ENCODE assay signal across 8 cellular contexts in genomic region chr19:11848200-11848593, GRCh38. TPM values are rescaled to one million over a fixed set of nuclear protein-coding genes. Genes with fewer than 3 reads are reported as not detected.
A peak's percentile ranks its signal among the peaks of the same experiment; 100 is the strongest.
DNase-seq lines count a peak whose midpoint lies in the region; ATAC-seq and TF ChIP-seq lines count a peak whose summit lies in the region.

No MANE protein-coding gene starts in this region.

- H3K79me2 ChIP-seq in fibroblast of lung (ENCODE audit: control insufficient read depth, insufficient read depth, low read length), result no peaks in the 10 kb centered on the region

- H3K9ac ChIP-seq in fibroblast of lung (ENCODE audit: insufficient read depth, low read length), result no peak overlapping the region
- H3K9ac ChIP-seq in skeletal muscle tissue (ENCODE audit: low read depth in 1 of 3, low read length in 3 of 3), result peak overlapping the region in 2 of 3 donors; percentile 38 to 62

- ATAC-seq in GM18498 (IDR thresholded peaks at IDR 0.05; ENCODE audit: unreplicated experiment) (peak; percentile 8), GM18858 (IDR thresholded peaks at IDR 0.05; ENCODE audit: unreplicated experiment) (no peak)

- TF ChIP-seq POLR2A in Peyer's patch (IDR thresholded peaks at IDR 0.05), result no peak

- TF ChIP-seq CTCF in Peyer's patch (IDR thresholded peaks at IDR 0.05) (no peak), fibroblast of lung (conservative IDR thresholded peaks at IDR 0.05 in 1 of 2, IDR thresholded peaks at IDR 0.05 in 1 of 2; ENCODE audit: low read depth in 1 of 2, low read length in 2 of 2) (no peak)

- H3K27me3 ChIP-seq in Peyer's patch (no peaks in the 10 kb centered on the region), fibroblast of lung (ENCODE audit: control insufficient read depth, insufficient read depth, low read length) (no peaks in the 10 kb centered on the region), skeletal muscle tissue (ENCODE audit: control insufficient read depth in 3 of 3, insufficient read depth in 3 of 3, low read length in 3 of 3) (peaks cover 0 to 5% (median 3%) of the 10 kb centered on the region in 3 donors)

- H3K27ac ChIP-seq in Peyer's patch (peak overlapping the region in 3 of 4 donors; percentile 45 to 85 (median 65)), fibroblast of lung (ENCODE audit: insufficient read depth, low read length) (no peak overlapping the region), skeletal muscle tissue (ENCODE audit: low read depth, low read length) (no peak overlapping the region)

- no peaks in the 10 kb centered on the region for H3K9me3 ChIP-seq in Peyer's patch
- no peaks in the 10 kb centered on the region for H3K9me3 ChIP-seq in fibroblast of lung (ENCODE audit: control insufficient read depth, insufficient read depth, low read depth, low read length)
- no peaks in the 10 kb centered on the region for H3K9me3 ChIP-seq in skeletal muscle tissue (ENCODE audit: control insufficient read depth in 3 of 3, low read length in 3 of 3)

- H3K4me2 ChIP-seq in fibroblast of lung (ENCODE audit: extremely low read depth, insufficient read depth, low read length), result peak overlapping the region; percentile 88

- no peak for DNase-seq in Peyer's patch
- no peak for DNase-seq in fibroblast of lung (ENCODE audit: low read depth in 2 of 2)
- no peak for DNase-seq in HuH-7.5 (ENCODE audit: low spot score)
- no peak for DNase-seq in germinal center (ENCODE audit: low spot score)
- no peak for DNase-seq in kidney tubule cell (ENCODE audit: low spot score)

- H3K36me3 ChIP-seq in Peyer's patch (no peaks in the 10 kb centered on the region), fibroblast of lung (ENCODE audit: control insufficient read depth, insufficient read depth, low read length) (no peaks in the 10 kb centered on the region), skeletal muscle tissue (ENCODE audit: control insufficient read depth in 3 of 3, insufficient read depth in 3 of 3, low read length in 3 of 3) (no peaks in the 10 kb centered on the region)

- peak overlapping the region; percentile 62 to 77 (median 72) for H3K4me3 ChIP-seq in Peyer's patch
- H3K4me3 ChIP-seq in fibroblast of lung (replicated peaks in 1 of 4; ENCODE audit: control extremely low read depth in 1 of 4, insufficient read depth in 1 of 4, low read depth in 3 of 4, low read length in 4 of 4), result peak overlapping the region in 2 of 4 experiments; percentile 69
- peak overlapping the region; percentile 69 to 80 (median 76) for H3K4me3 ChIP-seq in skeletal muscle tissue (ENCODE audit: low read length in 3 of 3)

- H3K4me1 ChIP-seq in Peyer's patch (peaks cover 0 to 7% (median 0%) of the 10 kb centered on the region in 4 donors), fibroblast of lung (ENCODE audit: control insufficient read depth, extremely low read depth, insufficient read depth, low read length) (no peaks in the 10 kb centered on the region), skeletal muscle tissue (ENCODE audit: control insufficient read depth in 3 of 3, insufficient read depth in 3 of 3, low read length in 3 of 3) (peaks cover 6 to 11% (median 6%) of the 10 kb centered on the region in 3 donors)

- no peaks in the 10 kb centered on the region for H4K20me1 ChIP-seq in fibroblast of lung (ENCODE audit: control insufficient read depth, extremely low read depth, insufficient read depth, low read length)

- peak overlapping the region; percentile 94 for H2AFZ ChIP-seq in fibroblast of lung (ENCODE audit: low read length)

RNA-seq across cellular contexts. Expression of gene ZNF439, which starts 0.3 kb away (rescaled TPM):
- total RNA-seq in Peyer's patch (10 to 100 TPM; 11.6 to 30.5 (median 23.4) TPM), fibroblast of lung (4.9 and 9.4 TPM in 2 replicates), skeletal muscle tissue (4.7 TPM)
- polyA plus RNA-seq in fibroblast of lung, result 3.1 and 3.8 TPM in 2 replicates
- 1.6 and 2.8 TPM in 2 replicates for polyA plus RNA-seq in fibroblast of lung (2012)
- polyA minus RNA-seq in fibroblast of lung (ENCODE audit: low replicate concordance), result 0.37 and 0.51 TPM in 2 replicates

RNA-seq across cellular contexts. Expression of gene ZNF440, which starts 34.1 kb away (rescaled TPM):
- 10 to 100 TPM; 28.0 to 87.2 (median 40.7) TPM for total RNA-seq in Peyer's patch
- total RNA-seq in fibroblast of lung, result 6.9 and 11.1 TPM in 2 replicates
- 3.7 and 4.6 TPM in 2 replicates for polyA plus RNA-seq in fibroblast of lung
- polyA plus RNA-seq in fibroblast of lung (2012), result 3.6 and 4.1 TPM in 2 replicates
- 0.27 and 3.0 TPM in 2 replicates for polyA minus RNA-seq in fibroblast of lung (ENCODE audit: low replicate concordance)
- 6.3 TPM for total RNA-seq in skeletal muscle tissue

RNA-seq across cellular contexts. Expression of gene ZNF69, which starts 39.4 kb away (rescaled TPM):
- total RNA-seq in Peyer's patch (10 to 100 TPM in 3 of 4 donors, 1 to 10 TPM in 1; 8.9 to 19.8 (median 14.5) TPM), fibroblast of lung (2.8 and 7.1 TPM in 2 replicates), skeletal muscle tissue (3.7 TPM)
- polyA plus RNA-seq in fibroblast of lung, result 1.7 and 2.2 TPM in 2 replicates
- 1.7 and 2.0 TPM in 2 replicates for polyA plus RNA-seq in fibroblast of lung (2012)
- polyA minus RNA-seq in fibroblast of lung (ENCODE audit: low replicate concordance), result 0.55 and 2.3 TPM in 2 replicates

RNA-seq across cellular contexts. Expression of gene ZNF491, which starts 49.9 kb away (rescaled TPM):
- 1 to 10 TPM; 1.1 to 1.9 (median 1.4) TPM for total RNA-seq in Peyer's patch
- total RNA-seq in fibroblast of lung, result 3.3 and 5.8 TPM in 2 replicates
- 1.2 and 1.7 TPM in 2 replicates for polyA plus RNA-seq in fibroblast of lung
- 1.0 and 1.4 TPM in 2 replicates for polyA plus RNA-seq in fibroblast of lung (2012)
- 0.19 TPM in 1 of 2 replicates, not detected in the other for polyA minus RNA-seq in fibroblast of lung (ENCODE audit: low replicate concordance)
- total RNA-seq in skeletal muscle tissue, result 7.8 TPM

Comparison
In these comparisons a context has a peak if more than half of its experiments do, and no peak if none do; other contexts are left out.
1. H3K27ac ChIP-seq: peak in Peyer's patch (3 of 4); none in fibroblast of lung (single experiment) and skeletal muscle tissue (single experiment).